1 cellular context compared by ENCODE assay signal in genomic region chr20:23350855-23351838, GRCh38.
TF ChIP-seq lines count a peak whose summit lies in the region.

No MANE protein-coding gene starts in this region.

TF ChIP-seq in SK-N-SH, 30 proteins besides CTCF, POLR2A, EP300 and RAD21 (continued from another document):
- TF ChIP-seq, protein P1, sequence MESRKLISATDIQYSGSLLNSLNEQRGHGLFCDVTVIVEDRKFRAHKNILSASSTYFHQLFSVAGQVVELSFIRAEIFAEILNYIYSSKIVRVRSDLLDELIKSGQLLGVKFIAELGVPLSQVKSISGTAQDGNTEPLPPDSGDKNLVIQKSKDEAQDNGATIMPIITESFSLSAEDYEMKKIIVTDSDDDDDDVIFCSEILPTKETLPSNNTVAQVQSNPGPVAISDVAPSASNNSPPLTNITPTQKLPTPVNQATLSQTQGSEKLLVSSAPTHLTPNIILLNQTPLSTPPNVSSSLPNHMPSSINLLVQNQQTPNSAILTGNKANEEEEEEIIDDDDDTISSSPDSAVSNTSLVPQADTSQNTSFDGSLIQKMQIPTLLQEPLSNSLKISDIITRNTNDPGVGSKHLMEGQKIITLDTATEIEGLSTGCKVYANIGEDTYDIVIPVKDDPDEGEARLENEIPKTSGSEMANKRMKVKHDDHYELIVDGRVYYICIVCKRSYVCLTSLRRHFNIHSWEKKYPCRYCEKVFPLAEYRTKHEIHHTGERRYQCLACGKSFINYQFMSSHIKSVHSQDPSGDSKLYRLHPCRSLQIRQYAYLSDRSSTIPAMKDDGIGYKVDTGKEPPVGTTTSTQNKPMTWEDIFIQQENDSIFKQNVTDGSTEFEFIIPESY (IDR thresholded peaks at IDR 0.05; ENCODE audit: borderline replicate concordance, low read depth), result no peak
- no peak for TF ChIP-seq MEF2A (IDR thresholded peaks at IDR 0.05; ENCODE audit: borderline replicate concordance, low read depth)
- no peak for TF ChIP-seq JUND (IDR thresholded peaks at IDR 0.05)
- TF ChIP-seq NFIC (IDR thresholded peaks at IDR 0.05; ENCODE audit: borderline replicate concordance), result no peak
- peak; percentile 81 for TF ChIP-seq MAX (IDR thresholded peaks at IDR 0.05; ENCODE audit: low read depth)
- peak; percentile 97 for TF ChIP-seq MXI1 (IDR thresholded peaks at IDR 0.05; ENCODE audit: low read depth, low read length)
- TF ChIP-seq, protein P2, sequence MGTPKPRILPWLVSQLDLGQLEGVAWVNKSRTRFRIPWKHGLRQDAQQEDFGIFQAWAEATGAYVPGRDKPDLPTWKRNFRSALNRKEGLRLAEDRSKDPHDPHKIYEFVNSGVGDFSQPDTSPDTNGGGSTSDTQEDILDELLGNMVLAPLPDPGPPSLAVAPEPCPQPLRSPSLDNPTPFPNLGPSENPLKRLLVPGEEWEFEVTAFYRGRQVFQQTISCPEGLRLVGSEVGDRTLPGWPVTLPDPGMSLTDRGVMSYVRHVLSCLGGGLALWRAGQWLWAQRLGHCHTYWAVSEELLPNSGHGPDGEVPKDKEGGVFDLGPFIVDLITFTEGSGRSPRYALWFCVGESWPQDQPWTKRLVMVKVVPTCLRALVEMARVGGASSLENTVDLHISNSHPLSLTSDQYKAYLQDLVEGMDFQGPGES (IDR thresholded peaks at IDR 0.05; ENCODE audit: low read depth, low read length), result no peak
- TF ChIP-seq ELF1 (IDR thresholded peaks at IDR 0.05), result no peak
